2 cellular contexts compared by ENCODE assay signal in genomic region chr1:174701565-174701964, GRCh38.
TF ChIP-seq lines count a peak whose summit lies in the region.

No MANE protein-coding gene starts in this region.

TF ChIP-seq in GM23338, 12 proteins besides CTCF, POLR2A, EP300 and RAD21 (continued from another document):
- no peak for TF ChIP-seq REST (IDR thresholded peaks at IDR 0.05; ENCODE audit: unreplicated experiment)
- no peak for TF ChIP-seq ETS1 (IDR thresholded peaks at IDR 0.05)
- no peak for TF ChIP-seq EZH2 (IDR thresholded peaks at IDR 0.05; ENCODE audit: low read depth, unreplicated experiment)
- no peak for TF ChIP-seq POLR2AphosphoS5 (IDR thresholded peaks at IDR 0.05; ENCODE audit: low read depth)
- no peak for TF ChIP-seq NANOG (IDR thresholded peaks at IDR 0.05; ENCODE audit: borderline replicate concordance)
- TF ChIP-seq JUNB (IDR thresholded peaks at IDR 0.05; ENCODE audit: unreplicated experiment), result no peak
- TF ChIP-seq ZNF114 (CRISPR knock-in tag; IDR thresholded peaks at IDR 0.05), result no peak
- no peak for TF ChIP-seq ZNF462 (CRISPR knock-in tag; IDR thresholded peaks at IDR 0.05)
- TF ChIP-seq STAT1 (IDR thresholded peaks at IDR 0.05; ENCODE audit: unreplicated experiment), result no peak
- no peak for TF ChIP-seq CREB1 (CRISPR knock-in tag; IDR thresholded peaks at IDR 0.05; ENCODE audit: low read depth)

TF ChIP-seq in GM12878, 131 proteins besides CTCF, POLR2A, EP300 and RAD21 (continued from another document):
- TF ChIP-seq, protein P1, sequence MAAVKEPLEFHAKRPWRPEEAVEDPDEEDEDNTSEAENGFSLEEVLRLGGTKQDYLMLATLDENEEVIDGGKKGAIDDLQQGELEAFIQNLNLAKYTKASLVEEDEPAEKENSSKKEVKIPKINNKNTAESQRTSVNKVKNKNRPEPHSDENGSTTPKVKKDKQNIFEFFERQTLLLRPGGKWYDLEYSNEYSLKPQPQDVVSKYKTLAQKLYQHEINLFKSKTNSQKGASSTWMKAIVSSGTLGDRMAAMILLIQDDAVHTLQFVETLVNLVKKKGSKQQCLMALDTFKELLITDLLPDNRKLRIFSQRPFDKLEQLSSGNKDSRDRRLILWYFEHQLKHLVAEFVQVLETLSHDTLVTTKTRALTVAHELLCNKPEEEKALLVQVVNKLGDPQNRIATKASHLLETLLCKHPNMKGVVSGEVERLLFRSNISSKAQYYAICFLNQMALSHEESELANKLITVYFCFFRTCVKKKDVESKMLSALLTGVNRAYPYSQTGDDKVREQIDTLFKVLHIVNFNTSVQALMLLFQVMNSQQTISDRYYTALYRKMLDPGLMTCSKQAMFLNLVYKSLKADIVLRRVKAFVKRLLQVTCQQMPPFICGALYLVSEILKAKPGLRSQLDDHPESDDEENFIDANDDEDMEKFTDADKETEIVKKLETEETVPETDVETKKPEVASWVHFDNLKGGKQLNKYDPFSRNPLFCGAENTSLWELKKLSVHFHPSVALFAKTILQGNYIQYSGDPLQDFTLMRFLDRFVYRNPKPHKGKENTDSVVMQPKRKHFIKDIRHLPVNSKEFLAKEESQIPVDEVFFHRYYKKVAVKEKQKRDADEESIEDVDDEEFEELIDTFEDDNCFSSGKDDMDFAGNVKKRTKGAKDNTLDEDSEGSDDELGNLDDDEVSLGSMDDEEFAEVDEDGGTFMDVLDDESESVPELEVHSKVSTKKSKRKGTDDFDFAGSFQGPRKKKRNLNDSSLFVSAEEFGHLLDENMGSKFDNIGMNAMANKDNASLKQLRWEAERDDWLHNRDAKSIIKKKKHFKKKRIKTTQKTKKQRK (IDR thresholded peaks at IDR 0.05; ENCODE audit: low read depth, low read length), result no peak
- TF ChIP-seq, protein P2, sequence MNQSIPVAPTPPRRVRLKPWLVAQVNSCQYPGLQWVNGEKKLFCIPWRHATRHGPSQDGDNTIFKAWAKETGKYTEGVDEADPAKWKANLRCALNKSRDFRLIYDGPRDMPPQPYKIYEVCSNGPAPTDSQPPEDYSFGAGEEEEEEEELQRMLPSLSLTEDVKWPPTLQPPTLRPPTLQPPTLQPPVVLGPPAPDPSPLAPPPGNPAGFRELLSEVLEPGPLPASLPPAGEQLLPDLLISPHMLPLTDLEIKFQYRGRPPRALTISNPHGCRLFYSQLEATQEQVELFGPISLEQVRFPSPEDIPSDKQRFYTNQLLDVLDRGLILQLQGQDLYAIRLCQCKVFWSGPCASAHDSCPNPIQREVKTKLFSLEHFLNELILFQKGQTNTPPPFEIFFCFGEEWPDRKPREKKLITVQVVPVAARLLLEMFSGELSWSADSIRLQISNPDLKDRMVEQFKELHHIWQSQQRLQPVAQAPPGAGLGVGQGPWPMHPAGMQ (IDR thresholded peaks at IDR 0.05; ENCODE audit: borderline replicate concordance), result no peak
- no peak for TF ChIP-seq ZNF592 (IDR thresholded peaks at IDR 0.05)
- no peak for TF ChIP-seq TARDBP (IDR thresholded peaks at IDR 0.05; ENCODE audit: borderline replicate concordance)
- no peak for TF ChIP-seq ZZZ3 (IDR thresholded peaks at IDR 0.05; ENCODE audit: control insufficient read depth, insufficient read length, low read depth)
